Comparison of ENCODE assay signal across 16 cellular contexts in the genomic region with DNA sequence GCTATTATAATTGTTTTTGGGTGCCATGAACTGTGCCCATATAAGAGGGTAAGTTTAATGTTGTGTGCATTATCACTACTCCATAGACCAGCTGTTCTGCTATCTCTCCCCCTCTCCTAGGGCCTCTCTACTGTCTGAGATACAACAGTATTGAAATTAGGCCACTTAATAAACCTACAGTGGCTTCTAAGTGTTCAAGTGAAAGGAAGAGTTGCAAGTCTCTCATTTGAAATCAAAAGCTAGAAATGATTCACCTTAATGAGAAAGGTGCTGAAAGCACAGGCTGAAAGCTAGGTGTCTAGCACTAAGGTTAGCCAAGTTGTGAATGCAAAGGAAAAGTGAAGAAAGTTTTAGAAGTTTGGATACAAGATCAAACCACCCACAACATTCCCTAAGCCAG.
A peak's percentile ranks its signal among the peaks of the same experiment; 100 is the strongest.
DNase-seq lines count a peak whose midpoint lies in the region; ATAC-seq and TF ChIP-seq lines count a peak whose summit lies in the region.
"Had no signal": no experiment of that assay in that cellular context is flagged by ENCODE, and none has a peak within 500 bp of the region (broad histone marks: within the 10 kb centered on the region; RNA-seq: fewer than 3 reads in every experiment).

No MANE protein-coding gene starts in this region.

- peaks cover 4% of the 10 kb centered on the region for H3K9me3 ChIP-seq in smooth muscle cell (replicated peaks; ENCODE audit: low read depth)
- H3K9me3 ChIP-seq: Caco-2 had no signal

- ATAC-seq in GM18520 (IDR thresholded peaks at IDR 0.05; ENCODE audit: unreplicated experiment) (peak; percentile 76), GM19395 (IDR thresholded peaks at IDR 0.05; ENCODE audit: unreplicated experiment) (peak; percentile 69), HG02798 (IDR thresholded peaks at IDR 0.05; ENCODE audit: poor library complexity, unreplicated experiment) (peak; percentile 38), HG03432 (IDR thresholded peaks at IDR 0.05; ENCODE audit: unreplicated experiment) (peak; percentile 35), HG03460 (IDR thresholded peaks at IDR 0.05; ENCODE audit: unreplicated experiment) (no peak), HG02642 (IDR thresholded peaks at IDR 0.05; ENCODE audit: poor library complexity, unreplicated experiment) (no peak), GM19328 (IDR thresholded peaks at IDR 0.05; ENCODE audit: unreplicated experiment) (no peak)
- ATAC-seq: T-helper 17 cell had no signal

- no peaks in the 10 kb centered on the region for H3K27me3 ChIP-seq in smooth muscle cell (ENCODE audit: low read depth)

- H3F3A ChIP-seq in smooth muscle cell (ENCODE audit: low read depth), result no peaks in the 10 kb centered on the region

- H2AFZ ChIP-seq in smooth muscle cell (ENCODE audit: low read depth), result no peak overlapping the region

- H3K27ac ChIP-seq in smooth muscle cell (ENCODE audit: low read depth), result no peak overlapping the region
- H3K27ac ChIP-seq: RWPE1 had no signal

- no peaks in the 10 kb centered on the region for H3K4me1 ChIP-seq in smooth muscle cell (ENCODE audit: low read depth)
- H3K4me1 ChIP-seq: Caco-2 had no signal

- H3K4me2 ChIP-seq in smooth muscle cell, result no peak overlapping the region

- no peak for DNase-seq in smooth muscle cell (lab: John Stamatoyannopoulos, UW; ENCODE audit: unreplicated experiment)
- DNase-seq: Caco-2, DMS153, H9, NCI-H187 treated with DMSO at 0.1 percent for 48 hours, NCI-H526 treated with DMSO at 0.1 percent for 48 hours, OCI-M1, T-helper 17 cell had no signal

- no peaks in the 10 kb centered on the region for H3K36me3 ChIP-seq in smooth muscle cell (ENCODE audit: low read depth)

- no peaks in the 10 kb centered on the region for H3K79me2 ChIP-seq in smooth muscle cell (ENCODE audit: low read depth)

- H3K4me3 ChIP-seq in smooth muscle cell, result no peak overlapping the region

- no peak overlapping the region for H3K9ac ChIP-seq in smooth muscle cell (ENCODE audit: low read depth)

- H4K20me1 ChIP-seq in smooth muscle cell (ENCODE audit: low read depth), result no peaks in the 10 kb centered on the region

- no peak for TF ChIP-seq CTCF in smooth muscle cell (IDR thresholded peaks at IDR 0.05; ENCODE audit: borderline replicate concordance, insufficient read depth, poor library complexity, severe bottlenecking)

Comparison
In these comparisons a context has a peak if more than half of its experiments do, and no peak if none do; other contexts are left out.
1. ATAC-seq: peak in GM18520 (single experiment), GM19395 (single experiment), HG02798 (single experiment) and HG03432 (single experiment); none in HG03460 (single experiment), HG02642 (single experiment) and GM19328 (single experiment).